1 cellular context compared by ENCODE assay signal in the genomic region with DNA sequence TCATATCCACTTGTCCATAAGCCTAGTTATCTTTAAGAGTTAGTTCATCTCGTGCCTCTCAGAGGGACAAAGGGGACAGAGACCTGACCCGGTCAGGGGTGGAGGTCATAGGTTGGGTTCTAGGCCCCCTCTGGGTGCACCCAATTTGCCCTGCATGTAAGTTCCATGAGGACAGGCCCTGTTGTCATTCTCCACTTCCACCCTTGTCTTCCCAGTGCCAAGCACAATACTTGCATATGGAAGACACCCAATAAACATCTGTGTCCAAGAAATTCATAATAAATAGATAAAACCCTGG.
TF ChIP-seq lines count a peak whose summit lies in the region.

No MANE protein-coding gene starts in this region.

TF ChIP-seq in GM23338, 12 proteins besides CTCF, POLR2A, EP300 and RAD21:
- TF ChIP-seq, protein P1, sequence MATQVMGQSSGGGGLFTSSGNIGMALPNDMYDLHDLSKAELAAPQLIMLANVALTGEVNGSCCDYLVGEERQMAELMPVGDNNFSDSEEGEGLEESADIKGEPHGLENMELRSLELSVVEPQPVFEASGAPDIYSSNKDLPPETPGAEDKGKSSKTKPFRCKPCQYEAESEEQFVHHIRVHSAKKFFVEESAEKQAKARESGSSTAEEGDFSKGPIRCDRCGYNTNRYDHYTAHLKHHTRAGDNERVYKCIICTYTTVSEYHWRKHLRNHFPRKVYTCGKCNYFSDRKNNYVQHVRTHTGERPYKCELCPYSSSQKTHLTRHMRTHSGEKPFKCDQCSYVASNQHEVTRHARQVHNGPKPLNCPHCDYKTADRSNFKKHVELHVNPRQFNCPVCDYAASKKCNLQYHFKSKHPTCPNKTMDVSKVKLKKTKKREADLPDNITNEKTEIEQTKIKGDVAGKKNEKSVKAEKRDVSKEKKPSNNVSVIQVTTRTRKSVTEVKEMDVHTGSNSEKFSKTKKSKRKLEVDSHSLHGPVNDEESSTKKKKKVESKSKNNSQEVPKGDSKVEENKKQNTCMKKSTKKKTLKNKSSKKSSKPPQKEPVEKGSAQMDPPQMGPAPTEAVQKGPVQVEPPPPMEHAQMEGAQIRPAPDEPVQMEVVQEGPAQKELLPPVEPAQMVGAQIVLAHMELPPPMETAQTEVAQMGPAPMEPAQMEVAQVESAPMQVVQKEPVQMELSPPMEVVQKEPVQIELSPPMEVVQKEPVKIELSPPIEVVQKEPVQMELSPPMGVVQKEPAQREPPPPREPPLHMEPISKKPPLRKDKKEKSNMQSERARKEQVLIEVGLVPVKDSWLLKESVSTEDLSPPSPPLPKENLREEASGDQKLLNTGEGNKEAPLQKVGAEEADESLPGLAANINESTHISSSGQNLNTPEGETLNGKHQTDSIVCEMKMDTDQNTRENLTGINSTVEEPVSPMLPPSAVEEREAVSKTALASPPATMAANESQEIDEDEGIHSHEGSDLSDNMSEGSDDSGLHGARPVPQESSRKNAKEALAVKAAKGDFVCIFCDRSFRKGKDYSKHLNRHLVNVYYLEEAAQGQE (IDR thresholded peaks at IDR 0.05; ENCODE audit: unreplicated experiment): no peak
- TF ChIP-seq JUNB (IDR thresholded peaks at IDR 0.05; ENCODE audit: unreplicated experiment) (no peak), ZNF114 (CRISPR knock-in tag; IDR thresholded peaks at IDR 0.05) (no peak), ZNF331 (CRISPR knock-in tag; IDR thresholded peaks at IDR 0.05; ENCODE audit: low read depth) (no peak), NANOG (IDR thresholded peaks at IDR 0.05; ENCODE audit: borderline replicate concordance) (no peak), EZH2phosphoT487 (IDR thresholded peaks at IDR 0.05; ENCODE audit: unreplicated experiment) (no peak), CREB1 (CRISPR knock-in tag; IDR thresholded peaks at IDR 0.05; ENCODE audit: low read depth) (no peak), POLR2AphosphoS5 (IDR thresholded peaks at IDR 0.05; ENCODE audit: low read depth) (no peak), EZH2 (IDR thresholded peaks at IDR 0.05; ENCODE audit: low read depth, unreplicated experiment) (no peak), STAT1 (IDR thresholded peaks at IDR 0.05; ENCODE audit: unreplicated experiment) (no peak)
- TF ChIP-seq, protein P2, sequence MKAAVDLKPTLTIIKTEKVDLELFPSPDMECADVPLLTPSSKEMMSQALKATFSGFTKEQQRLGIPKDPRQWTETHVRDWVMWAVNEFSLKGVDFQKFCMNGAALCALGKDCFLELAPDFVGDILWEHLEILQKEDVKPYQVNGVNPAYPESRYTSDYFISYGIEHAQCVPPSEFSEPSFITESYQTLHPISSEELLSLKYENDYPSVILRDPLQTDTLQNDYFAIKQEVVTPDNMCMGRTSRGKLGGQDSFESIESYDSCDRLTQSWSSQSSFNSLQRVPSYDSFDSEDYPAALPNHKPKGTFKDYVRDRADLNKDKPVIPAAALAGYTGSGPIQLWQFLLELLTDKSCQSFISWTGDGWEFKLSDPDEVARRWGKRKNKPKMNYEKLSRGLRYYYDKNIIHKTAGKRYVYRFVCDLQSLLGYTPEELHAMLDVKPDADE (IDR thresholded peaks at IDR 0.05): no peak
- TF ChIP-seq, protein P3, sequence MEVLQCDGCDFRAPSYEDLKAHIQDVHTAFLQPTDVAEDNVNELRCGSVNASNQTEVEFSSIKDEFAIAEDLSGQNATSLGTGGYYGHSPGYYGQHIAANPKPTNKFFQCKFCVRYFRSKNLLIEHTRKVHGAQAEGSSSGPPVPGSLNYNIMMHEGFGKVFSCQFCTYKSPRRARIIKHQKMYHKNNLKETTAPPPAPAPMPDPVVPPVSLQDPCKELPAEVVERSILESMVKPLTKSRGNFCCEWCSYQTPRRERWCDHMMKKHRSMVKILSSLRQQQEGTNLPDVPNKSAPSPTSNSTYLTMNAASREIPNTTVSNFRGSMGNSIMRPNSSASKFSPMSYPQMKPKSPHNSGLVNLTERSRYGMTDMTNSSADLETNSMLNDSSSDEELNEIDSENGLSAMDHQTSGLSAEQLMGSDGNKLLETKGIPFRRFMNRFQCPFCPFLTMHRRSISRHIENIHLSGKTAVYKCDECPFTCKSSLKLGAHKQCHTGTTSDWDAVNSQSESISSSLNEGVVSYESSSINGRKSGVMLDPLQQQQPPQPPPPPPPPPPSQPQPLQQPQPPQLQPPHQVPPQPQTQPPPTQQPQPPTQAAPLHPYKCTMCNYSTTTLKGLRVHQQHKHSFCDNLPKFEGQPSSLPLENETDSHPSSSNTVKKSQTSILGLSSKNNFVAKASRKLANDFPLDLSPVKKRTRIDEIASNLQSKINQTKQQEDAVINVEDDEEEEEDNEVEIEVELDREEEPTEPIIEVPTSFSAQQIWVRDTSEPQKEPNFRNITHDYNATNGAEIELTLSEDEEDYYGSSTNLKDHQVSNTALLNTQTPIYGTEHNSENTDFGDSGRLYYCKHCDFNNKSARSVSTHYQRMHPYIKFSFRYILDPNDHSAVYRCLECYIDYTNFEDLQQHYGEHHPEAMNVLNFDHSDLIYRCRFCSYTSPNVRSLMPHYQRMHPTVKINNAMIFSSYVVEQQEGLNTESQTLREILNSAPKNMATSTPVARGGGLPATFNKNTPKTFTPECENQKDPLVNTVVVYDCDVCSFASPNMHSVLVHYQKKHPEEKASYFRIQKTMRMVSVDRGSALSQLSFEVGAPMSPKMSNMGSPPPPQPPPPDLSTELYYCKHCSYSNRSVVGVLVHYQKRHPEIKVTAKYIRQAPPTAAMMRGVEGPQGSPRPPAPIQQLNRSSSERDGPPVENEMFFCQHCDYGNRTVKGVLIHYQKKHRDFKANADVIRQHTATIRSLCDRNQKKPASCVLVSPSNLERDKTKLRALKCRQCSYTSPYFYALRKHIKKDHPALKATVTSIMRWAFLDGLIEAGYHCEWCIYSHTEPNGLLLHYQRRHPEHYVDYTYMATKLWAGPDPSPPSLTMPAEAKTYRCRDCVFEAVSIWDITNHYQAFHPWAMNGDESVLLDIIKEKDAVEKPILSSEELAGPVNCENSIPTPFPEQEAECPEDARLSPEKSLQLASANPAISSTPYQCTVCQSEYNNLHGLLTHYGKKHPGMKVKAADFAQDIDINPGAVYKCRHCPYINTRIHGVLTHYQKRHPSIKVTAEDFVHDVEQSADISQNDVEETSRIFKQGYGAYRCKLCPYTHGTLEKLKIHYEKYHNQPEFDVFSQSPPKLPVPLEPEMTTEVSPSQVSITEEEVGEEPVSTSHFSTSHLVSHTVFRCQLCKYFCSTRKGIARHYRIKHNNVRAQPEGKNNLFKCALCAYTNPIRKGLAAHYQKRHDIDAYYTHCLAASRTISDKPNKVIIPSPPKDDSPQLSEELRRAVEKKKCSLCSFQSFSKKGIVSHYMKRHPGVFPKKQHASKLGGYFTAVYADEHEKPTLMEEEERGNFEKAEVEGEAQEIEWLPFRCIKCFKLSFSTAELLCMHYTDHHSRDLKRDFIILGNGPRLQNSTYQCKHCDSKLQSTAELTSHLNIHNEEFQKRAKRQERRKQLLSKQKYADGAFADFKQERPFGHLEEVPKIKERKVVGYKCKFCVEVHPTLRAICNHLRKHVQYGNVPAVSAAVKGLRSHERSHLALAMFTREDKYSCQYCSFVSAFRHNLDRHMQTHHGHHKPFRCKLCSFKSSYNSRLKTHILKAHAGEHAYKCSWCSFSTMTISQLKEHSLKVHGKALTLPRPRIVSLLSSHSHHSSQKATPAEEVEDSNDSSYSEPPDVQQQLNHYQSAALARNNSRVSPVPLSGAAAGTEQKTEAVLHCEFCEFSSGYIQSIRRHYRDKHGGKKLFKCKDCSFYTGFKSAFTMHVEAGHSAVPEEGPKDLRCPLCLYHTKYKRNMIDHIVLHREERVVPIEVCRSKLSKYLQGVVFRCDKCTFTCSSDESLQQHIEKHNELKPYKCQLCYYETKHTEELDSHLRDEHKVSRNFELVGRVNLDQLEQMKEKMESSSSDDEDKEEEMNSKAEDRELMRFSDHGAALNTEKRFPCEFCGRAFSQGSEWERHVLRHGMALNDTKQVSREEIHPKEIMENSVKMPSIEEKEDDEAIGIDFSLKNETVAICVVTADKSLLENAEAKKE (CRISPR knock-in tag; IDR thresholded peaks at IDR 0.05): no peak
